15 cellular contexts compared by ENCODE assay signal in genomic region chr5:131274341-131275063, GRCh38. TPM values are rescaled to one million over a fixed set of nuclear protein-coding genes. Genes with fewer than 3 reads are reported as not detected.
DNase-seq lines count a peak whose midpoint lies in the region; ATAC-seq, FAIRE-seq and TF ChIP-seq lines count a peak whose summit lies in the region.
"Had no signal": no experiment of that assay in that cellular context is flagged by ENCODE, and none has a peak within 500 bp of the region (broad histone marks: within the 10 kb centered on the region; RNA-seq: fewer than 3 reads in every experiment).

No MANE protein-coding gene starts in this region.

- H3K9ac ChIP-seq in OCI-LY3 (ENCODE audit: low read length) (peak overlapping the region; percentile 6; the same call in 1 of the 2 replicates), colonic mucosa (ENCODE audit: low read depth in 2 of 2, low read length in 2 of 2) (no peak overlapping the region)

- H3K4me2 ChIP-seq in OCI-LY3 (ENCODE audit: low read length), result peak overlapping the region; percentile 48

- H3K36me3 ChIP-seq in CD4-positive, CD25-positive, alpha-beta regulatory T cell (ENCODE audit: control insufficient read depth, insufficient read depth, low read length), result peaks cover 7% of the 10 kb centered on the region
- H3K36me3 ChIP-seq in OCI-LY3 (replicated peaks; ENCODE audit: low read depth, low read length) (peaks cover 27% of the 10 kb centered on the region), colonic mucosa (no peaks in the 10 kb centered on the region)
- H3K36me3 ChIP-seq: brain microvascular endothelial cell, lower lobe of right lung had no signal

- peak; percentile 23 to 41 for ATAC-seq in CD4-positive, CD25-positive, alpha-beta regulatory T cell (ENCODE audit: low read depth in 2 of 2)
- ATAC-seq in GM18861 (IDR thresholded peaks at IDR 0.05; ENCODE audit: unreplicated experiment), result peak; percentile 23
- no peak for ATAC-seq in HG03039 (IDR thresholded peaks at IDR 0.05; ENCODE audit: unreplicated experiment)
- ATAC-seq: lower lobe of right lung had no signal

- TF ChIP-seq CTCF in OCI-LY3 (IDR thresholded peaks at IDR 0.05; ENCODE audit: low read depth, low read length) (no peak), colonic mucosa (IDR thresholded peaks at IDR 0.05) (no peak)

- peak overlapping the region; percentile 79 to 96 (median 84) for H3K27ac Mint-ChIP-seq in CD4-positive, CD25-positive, alpha-beta regulatory T cell

- no peaks in the 10 kb centered on the region for H3K9me3 ChIP-seq in CD4-positive, CD25-positive, alpha-beta regulatory T cell (ENCODE audit: control insufficient read depth in 2 of 2, low read length in 2 of 2)
- no peaks in the 10 kb centered on the region for H3K9me3 ChIP-seq in OCI-LY3 (ENCODE audit: insufficient read depth, low read length)
- H3K9me3 ChIP-seq in colonic mucosa, result no peaks in the 10 kb centered on the region
- H3K9me3 ChIP-seq: lower lobe of right lung had no signal

- H3K36me3 Mint-ChIP-seq in CD4-positive, CD25-positive, alpha-beta regulatory T cell, result peaks cover 18% of the 10 kb centered on the region

- peaks cover 91% of the 10 kb centered on the region for H3K4me1 ChIP-seq in CD4-positive, CD25-positive, alpha-beta regulatory T cell (ENCODE audit: control insufficient read depth, insufficient read depth, low read length, poor library complexity, severe bottlenecking)
- H3K4me1 ChIP-seq in OCI-LY3 (ENCODE audit: low read length) (peaks cover 78% of the 10 kb centered on the region), colonic mucosa (peaks cover 5% of the 10 kb centered on the region)

- H3K27me3 Mint-ChIP-seq in CD4-positive, CD25-positive, alpha-beta regulatory T cell, result peaks cover 14% of the 10 kb centered on the region

- intact Hi-C loops in colonic mucosa (cut with DNase I), result no loop called here

- H4K20me1 ChIP-seq in OCI-LY3 (ENCODE audit: insufficient read depth, low read length), result peaks cover 87% of the 10 kb centered on the region

- H3K4me3 ChIP-seq in CD4-positive, CD25-positive, alpha-beta regulatory T cell (ENCODE audit: low read depth, low read length), result peak overlapping the region; percentile 77
- H3K4me3 ChIP-seq in OCI-LY3 (ENCODE audit: low read length) (peak overlapping the region; percentile 24), colonic mucosa (no peak overlapping the region)
- H3K4me3 ChIP-seq: lower lobe of right lung had no signal

- no peak overlapping the region for H2AFZ ChIP-seq in OCI-LY3 (ENCODE audit: low read depth, low read length)

- DNase-seq in CD4-positive, CD25-positive, alpha-beta regulatory T cell, result peak in 2 of 3 donors; percentile 41 to 52
- no peak for DNase-seq in colonic mucosa
- no peak for DNase-seq in NCI-H187 treated with DMSO at 0.1 percent for 48 hours (lab: John Stamatoyannopoulos, UW)
- no peak for DNase-seq in C1 segment of cervical spinal cord (lab: John Stamatoyannopoulos, UW)
- DNase-seq in frontal cortex (ENCODE audit: low spot score in 2 of 2), result no peak
- DNase-seq: AML-193, brain microvascular endothelial cell, GOT3, lower lobe of right lung, NCI-H2107, OCI-M1, posterior cingulate gyrus had no signal

- H3K27ac ChIP-seq in CD4-positive, CD25-positive, alpha-beta regulatory T cell (ENCODE audit: insufficient read depth, low read length, poor library complexity, severe bottlenecking), result peak overlapping the region; percentile 87
- H3K27ac ChIP-seq in OCI-LY3 (ENCODE audit: low read length), result peak overlapping the region; percentile 94
- H3K27ac ChIP-seq in colonic mucosa, result peak overlapping the region; percentile 0
- H3K27ac ChIP-seq: brain microvascular endothelial cell, lower lobe of right lung had no signal

- no peak for FAIRE-seq in frontal cortex (lab: Jason Lieb, UNC)

- H3K4me1 Mint-ChIP-seq in CD4-positive, CD25-positive, alpha-beta regulatory T cell, result peaks cover 33 to 89% (median 71%) of the 10 kb centered on the region in 4 donors

- H3K27me3 ChIP-seq in CD4-positive, CD25-positive, alpha-beta regulatory T cell (ENCODE audit: control insufficient read depth, insufficient read depth, low read length), result no peaks in the 10 kb centered on the region
- no peaks in the 10 kb centered on the region for H3K27me3 ChIP-seq in OCI-LY3 (ENCODE audit: low read depth, low read length)
- no peaks in the 10 kb centered on the region for H3K27me3 ChIP-seq in colonic mucosa
- H3K27me3 ChIP-seq: brain microvascular endothelial cell had no signal

- peaks cover 0 to 5% (median 0%) of the 10 kb centered on the region in 7 donors for H3K9me3 Mint-ChIP-seq in CD4-positive, CD25-positive, alpha-beta regulatory T cell

- peak overlapping the region; percentile 77 to 87 (median 82) for H3K4me3 Mint-ChIP-seq in CD4-positive, CD25-positive, alpha-beta regulatory T cell

- H3K79me2 ChIP-seq in OCI-LY3 (ENCODE audit: low read length), result peaks cover 99% of the 10 kb centered on the region

RNA-seq across cellular contexts. Expression of gene CDC42SE2, which starts 10.6 kb away (rescaled TPM):
- 241 TPM for total RNA-seq in CD4-positive, CD25-positive, alpha-beta regulatory T cell
- 100 to 1,000 TPM; 351 to 429 (median 379) TPM for polyA plus RNA-seq in CD4-positive, CD25-positive, alpha-beta regulatory T cell
- total RNA-seq in colonic mucosa, result 100 to 1,000 TPM in 1 of 2 donors, 10 to 100 TPM in 1; 74.2 to 110 TPM
- total RNA-seq in frontal cortex, result 144 TPM

Comparison
In these comparisons a context has a peak if more than half of its experiments do, and no peak if none do; other contexts are left out.
1. DNase-seq: peak in CD4-positive, CD25-positive, alpha-beta regulatory T cell (2 of 3); none in colonic mucosa (single experiment), NCI-H187 treated with DMSO at 0.1 percent for 48 hours (single experiment), C1 segment of cervical spinal cord (0 of 14) and frontal cortex (0 of 2).
2. H3K27ac ChIP-seq: peak in every context shown above with its lines; median percentile 94 in OCI-LY3; 87 in CD4-positive, CD25-positive, alpha-beta regulatory T cell; 0 in colonic mucosa.